9 cellular contexts compared by ENCODE assay signal in genomic region chr6:160685101-160685761, GRCh38. TPM values are rescaled to one million over a fixed set of nuclear protein-coding genes. Genes with fewer than 3 reads are reported as not detected.
A peak's percentile ranks its signal among the peaks of the same experiment; 100 is the strongest.
DNase-seq lines count a peak whose midpoint lies in the region; ATAC-seq, FAIRE-seq and TF ChIP-seq lines count a peak whose summit lies in the region.
"Not testable (repeated sequence)": the region's sequence is repeated elsewhere in the genome, so short reads cannot be mapped to it uniquely, and the experiment has no call there.
"Had no signal": no experiment of that assay in that cellular context is flagged by ENCODE, and none has a peak within 500 bp of the region (broad histone marks: within the 10 kb centered on the region; RNA-seq: fewer than 3 reads in every experiment).

No MANE protein-coding gene starts in this region.

- H2BK15ac ChIP-seq in H1 (ENCODE audit: low read length) = not testable (repeated sequence)

- not testable (repeated sequence) for TF ChIP-seq CTCF in Caco-2 (IDR thresholded peaks at IDR 0.05; ENCODE audit: insufficient read depth in 1 of 2, low read depth in 1 of 2, low read length in 1 of 2, severe bottlenecking in 1 of 2, unreplicated experiment in 1 of 2); HCT116 (IDR thresholded peaks at IDR 0.05 in 2 of 3, conservative IDR thresholded peaks at IDR 0.05 in 1 of 3; ENCODE audit: borderline replicate concordance in 1 of 3, insufficient read depth in 1 of 3, low read depth in 2 of 3, low read length in 2 of 3); H1 (IDR thresholded peaks at IDR 0.05; ENCODE audit: control extremely low read depth in 1 of 3, insufficient read depth in 1 of 3, low read depth in 1 of 3, low read length in 3 of 3); neural progenitor cell (IDR thresholded peaks at IDR 0.05)

- H3K4me3 ChIP-seq in Caco-2 (ENCODE audit: low read depth, low read length) = peak overlapping the region; percentile 14
- H3K4me3 ChIP-seq in HCT116 (replicated peaks in 1 of 2; ENCODE audit: low read depth in 1 of 2, low read length in 2 of 2) = peak overlapping the region; percentile 24 to 41
- not testable (repeated sequence) for H3K4me3 ChIP-seq in H1 (ENCODE audit: extremely low read depth in 1 of 4, insufficient read depth in 2 of 4, low read depth in 3 of 4, low read length in 4 of 4); neural progenitor cell

- not testable (repeated sequence) for H4K5ac ChIP-seq in H1 (ENCODE audit: insufficient read length, low read depth, low read length)

- not testable (repeated sequence) for H3K56ac ChIP-seq in H1 (replicated peaks; ENCODE audit: insufficient read length, low read depth, low read length)

- not testable (repeated sequence) for H3K9ac ChIP-seq in HCT116 (ENCODE audit: low read length); H1 (replicated peaks in 1 of 4; ENCODE audit: extremely low read depth in 1 of 4, low read depth in 3 of 4, low read length in 3 of 4); neural progenitor cell

- H3K27me3 Mint-ChIP-seq in Caco-2 (ENCODE audit: insufficient read depth, unreplicated experiment); neural progenitor cell (ENCODE audit: insufficient read depth, low read depth): not testable (repeated sequence)

- H3K79me2 ChIP-seq in HCT116 (ENCODE audit: insufficient read depth, low read length); H1 (ENCODE audit: control insufficient read depth in 1 of 2, insufficient read depth in 2 of 2, low read length in 2 of 2); neural progenitor cell (ENCODE audit: low read depth): not testable (repeated sequence)

- H2BK12ac ChIP-seq in H1 (ENCODE audit: low read depth, low read length) = peak overlapping the region; percentile 39; the same call in 1 of the 2 replicates

- H3K4me3 Mint-ChIP-seq in Caco-2 (ENCODE audit: unreplicated experiment) = peak overlapping the region; percentile 68
- not testable (repeated sequence) for H3K4me3 Mint-ChIP-seq in neural progenitor cell

- BruUV-seq in Caco-2 (replicated peaks; lab: Mats Ljungman, UMichigan); HCT116 (replicated peaks; lab: Mats Ljungman, UMichigan): not testable (repeated sequence)

- H4K91ac ChIP-seq in H1 (replicated peaks; ENCODE audit: insufficient read length, low read length) = not testable (repeated sequence)

- H3K27ac Mint-ChIP-seq in Caco-2 (ENCODE audit: unreplicated experiment); neural progenitor cell: not testable (repeated sequence)

- not testable (repeated sequence) for H3K23me2 ChIP-seq in H1 (ENCODE audit: low read depth, low read length)

- H3K36me3 ChIP-seq in Caco-2 (ENCODE audit: control insufficient read depth, insufficient read depth, low read length); HCT116 (ENCODE audit: control insufficient read depth in 1 of 2, insufficient read depth in 2 of 2, low read length in 2 of 2); H1 (ENCODE audit: control insufficient read depth in 2 of 4, insufficient read depth in 4 of 4, low read length in 3 of 4); neural progenitor cell: not testable (repeated sequence)

- RAD21 ChIA-PET in HCT116 (lab: Charles Lee; ENCODE audit: low non-redundant PET in 1 of 2, low total read pairs in 2 of 2, uncharacterized antibody in 2 of 2, unreplicated experiment in 2 of 2) = not testable (repeated sequence)

- not testable (repeated sequence) for FAIRE-seq in H1 (lab: Jason Lieb, UNC)

- H2BK20ac ChIP-seq in H1 (ENCODE audit: low read length) = not testable (repeated sequence)

- H3K9me2 ChIP-seq in HCT116 (ENCODE audit: insufficient read depth) = not testable (repeated sequence)

- ATAC-seq in HCT116 = peak; percentile 22; the same call in 1 of the 2 replicates

- H3K27me3 ChIP-seq in Caco-2 (replicated peaks; ENCODE audit: control insufficient read depth, insufficient read depth, low read length); HCT116 (ENCODE audit: insufficient read depth, low read length); H1 (replicated peaks in 1 of 4; ENCODE audit: control insufficient read depth in 3 of 4, extremely low read depth in 1 of 4, insufficient read depth in 3 of 4, low read length in 3 of 4); neural progenitor cell: not testable (repeated sequence)

- POLR2A ChIA-PET in Caco-2 (lab: Charles Lee); HCT116 (lab: Charles Lee); H1 (lab: Charles Lee; ENCODE audit: partially characterized antibody): not testable (repeated sequence)

- H2AK5ac ChIP-seq in H1 (ENCODE audit: low read depth, low read length) = not testable (repeated sequence)

- H3K27ac ChIP-seq in HCT116 (ENCODE audit: low read depth, low read length) = 0 out of 2 replicates have a peak overlapping the region, but pooled peaks have one; percentile 1
- H3K27ac ChIP-seq in H1 (ENCODE audit: low read depth, low read length); neural progenitor cell: not testable (repeated sequence)

- not testable (repeated sequence) for H3K4ac ChIP-seq in H1 (replicated peaks; ENCODE audit: insufficient read length, low read depth, low read length)

- WGBS in H1 (ENCODE audit: extremely low coverage in 1 of 2, insufficient coverage in 1 of 2, insufficient read length in 1 of 2, insufficient replicate concordance in 2 of 2, low coverage in 1 of 2, low lambda C conversion rate in 2 of 2, missing lambda C conversion rate in 1 of 2), 2 experiments = 93% methylated on average over 14 of the region's 32 CpGs; no CpG with 5 or more reads in 1 of the 2 experiments

- CTCF ChIA-PET in Caco-2 (lab: Charles Lee); HCT116 (lab: Charles Lee); H1 (lab: Charles Lee; ENCODE audit: partially characterized antibody): not testable (repeated sequence)

- H3K23ac ChIP-seq in H1 (ENCODE audit: insufficient read length) = not testable (repeated sequence)

- not testable (repeated sequence) for H3K18ac ChIP-seq in H1 (ENCODE audit: extremely low read depth, low read length)

- H3K36me3 Mint-ChIP-seq in Caco-2 (ENCODE audit: insufficient read depth, unreplicated experiment); neural progenitor cell: not testable (repeated sequence)

- not testable (repeated sequence) for H2BK5ac ChIP-seq in H1 (ENCODE audit: low read depth, low read length)

- H4K20me1 ChIP-seq in HCT116 (ENCODE audit: insufficient read depth); H1 (replicated peaks in 1 of 2; ENCODE audit: control insufficient read depth in 1 of 2, insufficient read depth in 2 of 2, low read length in 2 of 2); neural progenitor cell (ENCODE audit: low read depth): not testable (repeated sequence)

- not testable (repeated sequence) for TF ChIP-seq POLR2A in HCT116 (IDR thresholded peaks at IDR 0.05; ENCODE audit: borderline replicate concordance, extremely low read depth, insufficient read depth, insufficient read length); H1 (IDR thresholded peaks at IDR 0.05; ENCODE audit: control extremely low read depth in 1 of 2, low read depth in 2 of 2, low read length in 2 of 2)

- not testable (repeated sequence) for H3K9me3 ChIP-seq in Caco-2; HCT116 (ENCODE audit: control insufficient read depth in 1 of 2, insufficient read depth in 1 of 2, low read depth in 1 of 2, low read length in 2 of 2); neural progenitor cell (ENCODE audit: low read depth)
- peaks cover 11 to 14% of the 10 kb centered on the region in 2 experiments; a peak in 3 of 4 replicates for H3K9me3 ChIP-seq in H1 (ENCODE audit: insufficient read depth in 2 of 2, low read depth in 1 of 2, low read length in 1 of 2)

- not testable (repeated sequence) for DNase-seq in Caco-2; HCT116 (ENCODE audit: low read depth, low spot score); H1 (ENCODE audit: low read depth in 1 of 2, low spot score in 2 of 2); neural progenitor cell (ENCODE audit: low spot score)
- peak; percentile 38 for DNase-seq in NCI-H748 (lab: John Stamatoyannopoulos, UW; ENCODE audit: unreplicated experiment)
- DNase-seq in RPMI8226 = peak; percentile 46

- not testable (repeated sequence) for H3K79me1 ChIP-seq in H1 (ENCODE audit: low read depth, low read length)

- H3K4me1 Mint-ChIP-seq in Caco-2 (ENCODE audit: low read depth, unreplicated experiment); neural progenitor cell: not testable (repeated sequence)

- peak overlapping the region; percentile 1 for H2AFZ ChIP-seq in HCT116 (ENCODE audit: low read depth, low read length, poor library complexity, severe bottlenecking)
- not testable (repeated sequence) for H2AFZ ChIP-seq in H1 (ENCODE audit: low read length)
- H2AFZ ChIP-seq in neural progenitor cell (replicated peaks) = peak overlapping the region; percentile 42

- peak overlapping the region; percentile 59 for H3K4me2 ChIP-seq in HCT116 (ENCODE audit: low read length)
- not testable (repeated sequence) for H3K4me2 ChIP-seq in H1 (ENCODE audit: insufficient read depth in 1 of 2, low read depth in 2 of 2, low read length in 2 of 2); neural progenitor cell

- not testable (repeated sequence) for H3K9me3 Mint-ChIP-seq in Caco-2 (ENCODE audit: unreplicated experiment); neural progenitor cell

- TF ChIP-seq EP300 in H1 (IDR thresholded peaks at IDR 0.05; ENCODE audit: borderline replicate concordance in 1 of 2, low read depth in 2 of 2, low read length in 2 of 2) = not testable (repeated sequence)

- H3K4me1 ChIP-seq in Caco-2; HCT116 (ENCODE audit: control insufficient read depth in 1 of 2, insufficient read depth in 2 of 2, low read length in 2 of 2); H1 (replicated peaks in 1 of 4; ENCODE audit: control insufficient read depth in 3 of 4, insufficient read depth in 4 of 4, low read length in 3 of 4); neural progenitor cell: not testable (repeated sequence)

- H3F3A ChIP-seq in neural progenitor cell (ENCODE audit: low read depth) = not testable (repeated sequence)

- H2BK120ac ChIP-seq in H1 (replicated peaks; ENCODE audit: low read depth, low read length) = not testable (repeated sequence)

- H3K14ac ChIP-seq in H1 (ENCODE audit: insufficient read length) = not testable (repeated sequence)

- TF ChIP-seq RAD21 in HCT116 (IDR thresholded peaks at IDR 0.05; ENCODE audit: low read depth); H1 (IDR thresholded peaks at IDR 0.05 in 1 of 2, conservative IDR thresholded peaks at IDR 0.05 in 1 of 2; ENCODE audit: low read depth in 2 of 2, low read length in 2 of 2): not testable (repeated sequence)

- H4K8ac ChIP-seq in H1 (ENCODE audit: extremely low read depth, insufficient read depth, low read length) = not testable (repeated sequence)

- intact Hi-C loops in Caco-2 (cut with micrococcal nuclease; ENCODE audit: unreplicated experiment) = not testable (repeated sequence)
- intact Hi-C loops in HCT116 (cut with micrococcal nuclease) = loop anchor here (5.0 kb wide), 1 partner anchor 687 kb away; no protein-coding TSS in a partner anchor

RNA-seq across cellular contexts. Expression of gene PLG, which starts 16.8 kb away (rescaled TPM):
- total RNA-seq in Caco-2 (2022) (not detected in 2 replicates), HCT116 (2021; ENCODE audit: unreplicated experiment) (0.69 TPM), neural progenitor cell (ENCODE audit: low replicate concordance) (0.03 TPM in 1 of 2 replicates, not detected in the other)
- polyA plus RNA-seq in HCT116 (2012) = 0.03 TPM in 1 of 2 replicates, not detected in the other
- total RNA-seq in H1 (2021; fragmentation: NEBNext Ultra II Directional; extraction: Animal tissue kit (Norgen Biotek cat#: 25700)) = not detected in 2 replicates
- polyA plus RNA-seq in H1 (2011; rRNA removed) = not detected in 2 replicates
- polyA plus RNA-seq in H1 (2011; cell fraction: cytosol; rRNA removed) = not detected
- polyA plus RNA-seq in H1 (2011; cell fraction: nucleus; rRNA removed) = not detected
- not detected in 4 replicates for polyA plus RNA-seq in H1 (2012, experiment 1 of 2)
- not detected for polyA plus RNA-seq in H1 (2012, experiment 2 of 2)
- polyA plus RNA-seq in H1 (2013, experiment 1 of 2) = not detected
- polyA plus RNA-seq in H1 (2013, experiment 2 of 2) = not detected
- not detected in 2 replicates for polyA minus RNA-seq in H1 (2011; rRNA and poly(A)+ RNA removed)
- polyA minus RNA-seq in H1 (2011; cell fraction: cytosol; rRNA and poly(A)+ RNA removed) = not detected
- polyA minus RNA-seq in H1 (2011; cell fraction: nucleus; rRNA and poly(A)+ RNA removed) = not detected
- total RNA-seq: GM23248 had no signal
- polyA plus RNA-seq: A549; CD4-positive, alpha-beta memory T cell had no signal

RNA-seq across cellular contexts. Expression of gene LPA, which starts 21.2 kb away (rescaled TPM):
- total RNA-seq in Caco-2 (2022) (not detected in 2 replicates), HCT116 (2021; ENCODE audit: unreplicated experiment) (not detected), neural progenitor cell (ENCODE audit: low replicate concordance) (not detected in 2 replicates)
- polyA plus RNA-seq in HCT116 (2012) = not detected in 2 replicates
- total RNA-seq in H1 (2021; fragmentation: NEBNext Ultra II Directional; extraction: Animal tissue kit (Norgen Biotek cat#: 25700)) = 0.19 and 0.39 TPM in 2 replicates
- polyA plus RNA-seq in H1 (2011; rRNA removed) = 0.08 TPM in 1 of 2 replicates, not detected in the other
- polyA plus RNA-seq in H1 (2011; cell fraction: cytosol; rRNA removed) = not detected
- polyA plus RNA-seq in H1 (2011; cell fraction: nucleus; rRNA removed) = 0.43 TPM
- polyA plus RNA-seq in H1 (2012, experiment 1 of 2) = not detected in 4 replicates
- not detected for polyA plus RNA-seq in H1 (2012, experiment 2 of 2)
- not detected for polyA plus RNA-seq in H1 (2013, experiment 1 of 2)
- not detected for polyA plus RNA-seq in H1 (2013, experiment 2 of 2)
- 0.25 TPM in 1 of 2 replicates, not detected in the other for polyA minus RNA-seq in H1 (2011; rRNA and poly(A)+ RNA removed)
- not detected for polyA minus RNA-seq in H1 (2011; cell fraction: cytosol; rRNA and poly(A)+ RNA removed)
- polyA minus RNA-seq in H1 (2011; cell fraction: nucleus; rRNA and poly(A)+ RNA removed) = 1.00 TPM
- total RNA-seq: CD4-positive, alpha-beta memory T cell; GM23248 had no signal
- polyA plus RNA-seq: A549; CD4-positive, alpha-beta memory T cell; GM23248 had no signal
